Comparison of ENCODE assay signal across 18 cellular contexts in genomic region chrX:4825550-4825949, GRCh38.
"Had no signal": no experiment of that assay in that cellular context is flagged by ENCODE, and none has a peak within 500 bp of the region (broad histone marks: within the 10 kb centered on the region; RNA-seq: fewer than 3 reads in every experiment).

No MANE protein-coding gene starts in this region.

- ATAC-seq: lower lobe of right lung; stimulated activated memory B cell treated with anti-CD40 and anti-IgM and Interleukin-4, amounts not matched to agents 10 μg/mL and 1 μg/mL and 100 μg/mL, for 72 hours had no signal

- H3K36me3 Mint-ChIP-seq: mesothelial cell of epicardium; stimulated activated memory B cell treated with anti-CD40 and anti-IgM and Interleukin-4, amounts not matched to agents 10 μg/mL and 1 μg/mL and 100 μg/mL, for 72 hours had no signal

- DNase-seq: activated CD4-positive, alpha-beta T cell treated with anti-CD3 and anti-CD28 coated beads for 1 hour; activated CD4-positive, alpha-beta T cell treated with anti-CD3 and anti-CD28 coated beads, Interleukin-2, amount 50 U/mL, for 48 hours; activated naive CD4-positive, alpha-beta T cell treated with anti-CD3 and anti-CD28 coated beads for 36 hours; activated T-cell treated with anti-CD3 and anti-CD28 coated beads, Interleukin-2, amount 50 U/mL, for 1 hour; dermis blood vessel endothelial cell; foreskin melanocyte; head of caudate nucleus; kidney glomerular epithelial cell; lower lobe of right lung; stimulated activated CD4-positive, alpha-beta T cell treated with anti-CD3 and anti-CD28 coated beads, Interleukin-2, amount 100 ng/mL, for 48 hours; thyroid gland had no signal

- H3K4me1 Mint-ChIP-seq: stimulated activated memory B cell treated with anti-CD40 and anti-IgM and Interleukin-4, amounts not matched to agents 10 μg/mL and 1 μg/mL and 100 μg/mL, for 72 hours had no signal

- H3K9me3 ChIP-seq: lower lobe of right lung, thyroid gland, vagina had no signal

- H3K27ac Mint-ChIP-seq: activated naive CD4-positive, alpha-beta T cell treated with anti-CD3 and anti-CD28 coated beads for 36 hours; activated T-helper 2 cell treated with anti-CD3 and anti-CD28 coated beads, Interferon-gamma antibody, Interleukin-2, Interleukin-4, amounts not matched to agents 10 μg/mL and 5 μg/mL and 100 μg/mL, durations not matched to agents 14 hours and 24 hours and 36 hours; mesothelial cell of epicardium; stimulated activated memory B cell treated with anti-CD40 and anti-IgM and Interleukin-4, amounts not matched to agents 10 μg/mL and 1 μg/mL and 100 μg/mL, for 72 hours; T-helper 2 cell treated with Interferon-gamma antibody and Interleukin-4, amounts not matched to agents 5 μg/mL and 100 μg/mL, for 36 hours had no signal

- H3K36me3 ChIP-seq: lower lobe of right lung, thyroid gland, vagina had no signal

- H3K4me3 Mint-ChIP-seq: activated naive CD4-positive, alpha-beta T cell treated with anti-CD3 and anti-CD28 coated beads for 36 hours; mesothelial cell of epicardium; neural crest cell; stimulated activated memory B cell treated with anti-CD40 and anti-IgM and Interleukin-4, amounts not matched to agents 10 μg/mL and 1 μg/mL and 100 μg/mL, for 72 hours; T-helper 2 cell treated with Interferon-gamma antibody and Interleukin-4, amounts not matched to agents 5 μg/mL and 100 μg/mL, for 36 hours had no signal

- H3K4me3 ChIP-seq: lower lobe of right lung, thyroid gland, vagina had no signal

- H3K27me3 ChIP-seq: thyroid gland, vagina had no signal

- H3K27me3 Mint-ChIP-seq: stimulated activated memory B cell treated with anti-CD40 and anti-IgM and Interleukin-4, amounts not matched to agents 10 μg/mL and 1 μg/mL and 100 μg/mL, for 72 hours had no signal

- H3K27ac ChIP-seq: epithelial cell of prostate, lower lobe of right lung, thyroid gland, vagina had no signal
